In the genomic region with DNA sequence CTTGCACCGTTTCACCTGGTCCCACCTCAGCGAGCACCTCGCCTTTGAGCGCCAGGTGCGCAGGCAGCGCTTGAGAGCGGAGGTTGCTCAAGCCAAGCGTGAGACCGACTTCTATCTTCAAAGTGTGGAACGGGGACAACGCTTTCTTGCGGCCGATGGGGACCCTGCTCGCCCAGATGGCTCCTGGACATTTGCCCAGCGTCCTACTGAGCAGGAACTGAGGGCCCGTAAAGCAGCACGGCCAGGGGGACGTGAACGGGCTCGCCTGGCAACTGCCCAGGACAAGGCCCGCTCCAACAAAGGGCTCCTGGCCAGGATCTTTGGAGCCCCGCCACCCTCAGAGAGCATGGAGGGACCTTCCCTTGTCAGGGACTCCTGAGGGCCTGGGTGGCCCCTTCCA, we compare ENCODE assay signal across 12 cellular contexts. TPM values are rescaled to one million over a fixed set of nuclear protein-coding genes. Genes with fewer than 3 reads are reported as not detected.
DNase-seq lines count a peak whose midpoint lies in the region; ATAC-seq, FAIRE-seq and TF ChIP-seq lines count a peak whose summit lies in the region.
"Had no signal": no experiment of that assay in that cellular context is flagged by ENCODE, and none has a peak within 500 bp of the region (broad histone marks: within the 10 kb centered on the region; RNA-seq: fewer than 3 reads in every experiment).

No MANE protein-coding gene starts in this region.

- H3K9ac ChIP-seq in BLaER1 = peak overlapping the region; percentile 95; the same call in 1 of the 2 replicates
- H3K9ac ChIP-seq in K562 (ENCODE audit: insufficient read depth in 1 of 2, low read depth in 2 of 2, low read length in 2 of 2) = peak overlapping the region in 1 of 2 experiments; percentile 100; a peak in 2 of 4 replicates

- H3K9me2 ChIP-seq in GM23338 (ENCODE audit: insufficient read depth) = no peaks in the 10 kb centered on the region

- POLR2A ChIA-PET in K562 (lab: Yijun Ruan, JAX) = no interaction called here

- peaks cover 10% of the 10 kb centered on the region for H3K27me3 Mint-ChIP-seq in GM23338 (ENCODE audit: insufficient read depth, low read depth, poor library complexity)

- 0 out of 2 replicates have a peak, but pooled peaks cover 5% of the 10 kb centered on the region for H3F3A ChIP-seq in GM23338 (replicated peaks; ENCODE audit: low read depth)

- TF ChIP-seq POLR2A in K562 (conservative IDR thresholded peaks at IDR 0.05) = no peak

- H3K27me3 ChIP-seq in BLaER1 = peaks cover 3% of the 10 kb centered on the region; the same call in 1 of the 2 replicates
- no peaks in the 10 kb centered on the region for H3K27me3 ChIP-seq in GM23338 (ENCODE audit: insufficient read depth)
- no peaks in the 10 kb centered on the region for H3K27me3 ChIP-seq in K562 (ENCODE audit: control insufficient read depth in 2 of 2, insufficient read depth in 2 of 2, low read length in 2 of 2)
- H3K27me3 ChIP-seq in neuron (ENCODE audit: insufficient read depth, low read length) = peaks cover 10% of the 10 kb centered on the region
- H3K27me3 ChIP-seq: Peyer's patch had no signal

- H3K4me2 ChIP-seq in BLaER1 = peak overlapping the region; percentile 91
- H3K4me2 ChIP-seq in GM23338 = no peak overlapping the region
- peak overlapping the region; percentile 99 for H3K4me2 ChIP-seq in K562 (ENCODE audit: insufficient read depth, low read length)

- H3K4me1 Mint-ChIP-seq in GM23338 = peaks cover 3% of the 10 kb centered on the region; the same call in 2 of the 3 replicates

- H3K36me3 Mint-ChIP-seq in GM23338 (ENCODE audit: low read depth) = peaks cover 12% of the 10 kb centered on the region

- peaks cover 27% of the 10 kb centered on the region for H4K20me1 ChIP-seq in BLaER1
- no peaks in the 10 kb centered on the region for H4K20me1 ChIP-seq in GM23338 (replicated peaks; ENCODE audit: insufficient read depth)
- H4K20me1 ChIP-seq in K562 (replicated peaks; ENCODE audit: control insufficient read depth, insufficient read depth, low read length) = no peaks in the 10 kb centered on the region

- H3K9me3 ChIP-seq in BLaER1 (no peaks in the 10 kb centered on the region), K562 (replicated peaks; ENCODE audit: control insufficient read depth, insufficient read depth, low read depth, low read length) (no peaks in the 10 kb centered on the region), neuron (ENCODE audit: low read length) (no peaks in the 10 kb centered on the region)
- H3K9me3 ChIP-seq: Peyer's patch had no signal

- CTCF ChIA-PET in K562 (lab: Yijun Ruan, JAX; ENCODE audit: low intra/inter-chr PET ratio) = no interaction called here

- DNase-seq in GM23338 (ENCODE audit: low spot score) (no peak), K562 (ENCODE audit: extremely low read depth in 1 of 4, low spot score in 3 of 4) (no peak), D721Med (ENCODE audit: insufficient read length, low spot score) (no peak), A172 (ENCODE audit: low spot score) (no peak), SK-N-DZ (ENCODE audit: low spot score) (no peak)
- DNase-seq: IMR-90, NCI-H2107, Peyer's patch had no signal

- no peak overlapping the region for H3K4me3 Mint-ChIP-seq in GM23338

- H3K4me3 ChIP-seq in BLaER1 = peak overlapping the region; percentile 93
- peak overlapping the region; percentile 66; the same call in 1 of the 2 replicates for H3K4me3 ChIP-seq in GM23338
- peak overlapping the region; percentile 91; the same call in 1 of the 2 replicates for H3K4me3 ChIP-seq in K562
- peak overlapping the region; percentile 75 for H3K4me3 ChIP-seq in neuron (ENCODE audit: low read length)

- no peak for ATAC-seq in GM23338
- ATAC-seq in K562 = no peak

- no peak for TF ChIP-seq RAD21 in K562 (CRISPR knock-in tag; conservative IDR thresholded peaks at IDR 0.05 in 1 of 2, IDR thresholded peaks at IDR 0.05 in 1 of 2)

- H3K9me3 Mint-ChIP-seq in GM23338 = peaks cover 3% of the 10 kb centered on the region; the same call in 1 of the 3 replicates

- H3K79me2 ChIP-seq in GM23338 (replicated peaks; ENCODE audit: insufficient read depth) (peaks cover 13% of the 10 kb centered on the region), K562 (ENCODE audit: control insufficient read depth, insufficient read depth, low read length) (peaks cover 22% of the 10 kb centered on the region)

- no peak for FAIRE-seq in K562 (lab: Jason Lieb, UNC)
- FAIRE-seq in D721Med (lab: Jason Lieb, UNC) = no peak
- FAIRE-seq: H1 had no signal

- WGBS in K562 (ENCODE audit: insufficient coverage, low coverage, missing lambda C conversion rate) = 93% methylated on average over 22 of the region's 22 CpGs

- no peak for TF ChIP-seq CTCF in GM23338 (conservative IDR thresholded peaks at IDR 0.05; ENCODE audit: low read depth in 2 of 2)
- no peak for TF ChIP-seq CTCF in K562 (IDR thresholded peaks at IDR 0.05 in 2 of 3, conservative IDR thresholded peaks at IDR 0.05 in 1 of 3; ENCODE audit: insufficient read depth in 2 of 3, low read depth in 1 of 3, low read length in 3 of 3)
- no peak for TF ChIP-seq CTCF in D721Med (IDR thresholded peaks at IDR 0.05; ENCODE audit: insufficient read depth, missing control alignments)

- no peak overlapping the region for H3K27ac Mint-ChIP-seq in GM23338

- BruUV-seq in K562 (replicated peaks; lab: Mats Ljungman, UMichigan) = no TSS peak

- H3K4me1 ChIP-seq in BLaER1 (peaks cover 17% of the 10 kb centered on the region), GM23338 (ENCODE audit: insufficient read depth) (no peaks in the 10 kb centered on the region), K562 (replicated peaks in 1 of 2; ENCODE audit: control insufficient read depth in 2 of 2, insufficient read depth in 2 of 2, low read length in 2 of 2) (peaks cover 7 to 19% of the 10 kb centered on the region in 2 experiments; a peak in 4 of 5 replicates), neuron (ENCODE audit: insufficient read depth, low read length) (peaks cover 15% of the 10 kb centered on the region)

- H3K36me3 ChIP-seq in BLaER1 = peaks cover 32% of the 10 kb centered on the region
- H3K36me3 ChIP-seq in GM23338 (ENCODE audit: insufficient read depth) = peaks cover 6% of the 10 kb centered on the region; the same call in 1 of the 2 replicates
- peaks cover 27% of the 10 kb centered on the region for H3K36me3 ChIP-seq in K562 (ENCODE audit: control insufficient read depth, insufficient read depth, low read length)
- peaks cover 21% of the 10 kb centered on the region for H3K36me3 ChIP-seq in neuron (ENCODE audit: insufficient read depth, low read length)

- in situ Hi-C loops in K562 (cut with MboI) = loop anchor here (10.0 kb wide), 1 partner anchor 533 kb away; no protein-coding TSS in a partner anchor

- H3K27ac ChIP-seq in BLaER1 (no peak overlapping the region), GM23338 (ENCODE audit: low read depth) (no peak overlapping the region), K562 (ENCODE audit: extremely low read depth, low read depth, low read length) (no peak overlapping the region)
- H3K27ac ChIP-seq: epithelial cell of prostate, Peyer's patch had no signal

- H2AFZ ChIP-seq in GM23338 (no peak overlapping the region), K562 (ENCODE audit: low read depth, low read length) (no peak overlapping the region), neuron (ENCODE audit: low read depth, low read length) (no peak overlapping the region)

- intact Hi-C loops in K562 (cut with micrococcal nuclease) = loop anchor here (5.0 kb wide), 1 partner anchor 531 kb away; no protein-coding TSS in a partner anchor

- TF ChIP-seq EP300 in K562 (IDR thresholded peaks at IDR 0.05; ENCODE audit: low read length) = no peak

- no peaks in the 10 kb centered on the region for H3K9me1 ChIP-seq in K562 (ENCODE audit: control insufficient read depth, insufficient read depth, low read length)

TF ChIP-seq in GM23338, 12 proteins besides CTCF, POLR2A, EP300 and RAD21 (continues in another document):
- TF ChIP-seq EZH2phosphoT487 (IDR thresholded peaks at IDR 0.05; ENCODE audit: unreplicated experiment) = no peak
- no peak for TF ChIP-seq CREB1 (CRISPR knock-in tag; IDR thresholded peaks at IDR 0.05; ENCODE audit: low read depth)

TF ChIP-seq in K562, 482 proteins besides CTCF, POLR2A, EP300 and RAD21 (continues in another document):
- no peak for TF ChIP-seq ZNF76 (CRISPR knock-in tag; IDR thresholded peaks at IDR 0.05; ENCODE audit: borderline replicate concordance)

RNA-seq across cellular contexts. Expression of gene ABT1, which starts 1.5 kb away (rescaled TPM):
- total RNA-seq in GM23338 (2014; rRNA removed; shearing (Covaris generic)) = 25.7 and 28.9 TPM in 2 replicates
- polyA plus RNA-seq in GM23338 (2016; fragmentation: Nextera tagmentation; extraction: Ambion mirVana) (28.5 and 29.1 TPM in 2 replicates), K562 (2011; rRNA removed) (45.9 and 47.2 TPM in 2 replicates), K562 (2014; fragmentation: Illumina TruSeq; extraction: Trizol) (29.6 and 40.5 TPM in 2 replicates), K562 (2014; fragmentation: Nextera tagmentation; extraction: Ambion mirVana) (10 to 100 TPM in 1 of 2 experiments, 1 to 10 TPM in 1; 8.8 to 25.2 TPM), K562 (2014; rRNA removed) (51.1 and 59.4 TPM in 2 replicates)
- 19.4 and 24.4 TPM in 2 replicates for total RNA-seq in K562 (2011; cell fraction: chromatin; rRNA removed; ENCODE audit: low replicate concordance)
- 28.8 and 31.2 TPM in 2 replicates for total RNA-seq in K562 (2011; cell fraction: nucleolus; rRNA removed)
- total RNA-seq in K562 (2011; cell fraction: nucleoplasm; rRNA removed) = 29.9 and 34.0 TPM in 2 replicates
- total RNA-seq in K562 (2014; rRNA removed) (52.7 and 60.6 TPM in 2 replicates), K562 (2014; rRNA removed; fragmentation: Illumina TruSeq; extraction: Trizol) (19.9 and 21.5 TPM in 2 replicates), K562 (2015; rRNA removed; fragmentation: Illumina TruSeq; extraction: Trizol) (37.9 and 40.7 TPM in 2 replicates), K562 (2021) (45.4 and 47.8 TPM in 2 replicates)
- polyA plus RNA-seq in K562 (2011; cell fraction: cytosol; rRNA removed) = 54.9 and 75.5 TPM in 2 replicates
- 31.7 and 32.1 TPM in 2 replicates for polyA plus RNA-seq in K562 (2011; cell fraction: nucleus; rRNA removed)
- 28.3 and 30.1 TPM in 2 replicates for polyA plus RNA-seq in K562 (2012)
- 19.4 and 21.4 TPM in 2 replicates for polyA minus RNA-seq in K562 (2011; rRNA and poly(A)+ RNA removed)
- polyA minus RNA-seq in K562 (2011; cell fraction: cytosol; rRNA and poly(A)+ RNA removed) = 17.9 and 18.6 TPM in 2 replicates
- polyA minus RNA-seq in K562 (2011; cell fraction: nucleus; rRNA and poly(A)+ RNA removed) = 26.0 and 42.1 TPM in 2 replicates
- 18.9 and 20.4 TPM in 2 replicates for total RNA-seq in A172 (2014; rRNA removed; shearing (Covaris generic))
- 24.2 and 28.6 TPM in 2 replicates for polyA plus RNA-seq in SK-N-DZ (2014; cell fraction: cytosol; rRNA removed)
- 17.9 and 18.7 TPM in 2 replicates for polyA plus RNA-seq in SK-N-DZ (2014; cell fraction: nucleus; rRNA removed)
